ENCODE assay signal across 14 cellular contexts in genomic region chr11:32039149-32039548, GRCh38.
"Had no signal": no experiment of that assay in that cellular context is flagged by ENCODE, and none has a peak within 500 bp of the region (broad histone marks: within the 10 kb centered on the region; RNA-seq: fewer than 3 reads in every experiment).

No MANE protein-coding gene starts in this region.

- DNase-seq: activated CD4-positive, alpha-beta T cell treated with anti-CD3 and anti-CD28 coated beads for 4 hours; activated naive CD4-positive, alpha-beta T cell treated with Interleukin-2 at 50 U/mL for 16 hours; effector CD4-positive, alpha-beta T cell; heart right ventricle; natural killer cell; nucleus accumbens; tibial artery; uterus; WERI-Rb-1 had no signal

- ATAC-seq: heart right ventricle; left lobe of liver; natural killer cell; stimulated activated effector memory CD8-positive, alpha-beta T cell treated with anti-CD3 and anti-CD28 coated beads, Interleukin-12 subunit alpha, Interleukin-12 subunit beta, amount 100 ng/mL, for 72 hours had no signal

- H3K4me3 ChIP-seq: cardiac muscle cell, heart right ventricle, right atrium auricular region, skin epidermis, tibial artery, uterus had no signal
